ENCODE assay signal across 8 cellular contexts in genomic region chr3:35639251-35640185, GRCh38. TPM values are rescaled to one million over a fixed set of nuclear protein-coding genes. Genes with fewer than 3 reads are reported as not detected.
DNase-seq lines count a peak whose midpoint lies in the region; ATAC-seq and TF ChIP-seq lines count a peak whose summit lies in the region.

TSS of gene ARPP21 (plus strand) at chr3:35639525. CDS start at chr3:35681752, 42,227 bp downstream.

- intact Hi-C loops in right lobe of liver (cut with DNase I), result no loop called here
- intact Hi-C loops in testis (cut with DNase I; ENCODE audit: low total_unique reads), result no loop called here

- H3K27me3 ChIP-seq in right lobe of liver (peaks cover 0 to 5% of the 10 kb centered on the region in 2 donors), testis (no peaks in the 10 kb centered on the region)

- 0% methylated on average over 27 of the region's 83 CpGs for WGBS in right lobe of liver (ENCODE audit: insufficient coverage, low coverage, low lambda C conversion rate, missing lambda C conversion rate)
- WGBS in testis, 2 donors, result 0 to 1% methylated on average over 35 to 57 of the region's 83 CpGs

- H3K9me3 ChIP-seq in right lobe of liver (no peaks in the 10 kb centered on the region), testis (no peaks in the 10 kb centered on the region)

- ATAC-seq in right lobe of liver, result peak; percentile 87 to 90 (median 88)
- ATAC-seq in HG02588 (IDR thresholded peaks at IDR 0.05; ENCODE audit: unreplicated experiment), result no peak

- H3K36me3 ChIP-seq in right lobe of liver, result no peaks in the 10 kb centered on the region
- no peaks in the 10 kb centered on the region for H3K36me3 ChIP-seq in testis (ENCODE audit: low read depth, missing control alignments)

- H3K4me1 ChIP-seq in right lobe of liver, result peaks cover 0 to 6% (median 0%) of the 10 kb centered on the region in 4 donors
- no peaks in the 10 kb centered on the region for H3K4me1 ChIP-seq in testis

- TF ChIP-seq CTCF in coronary artery (IDR thresholded peaks at IDR 0.05) (no peak), right lobe of liver (IDR thresholded peaks at IDR 0.05) (peak in 1 of 4 donors; percentile 7), testis (IDR thresholded peaks at IDR 0.05) (no peak)

- TF ChIP-seq POLR2A in right lobe of liver (IDR thresholded peaks at IDR 0.05), result peak; percentile 59
- TF ChIP-seq POLR2A in testis (IDR thresholded peaks at IDR 0.05), result no peak

- no peak within 1 kb of the TSS for H3K27ac ChIP-seq in coronary artery
- peak within 1 kb of the TSS in 1 of 3 donors; percentile 1 for H3K27ac ChIP-seq in right lobe of liver
- H3K27ac ChIP-seq in testis, result no peak within 1 kb of the TSS

- peak; percentile 4 for DNase-seq in activated gamma-delta T cell treated with Interleukin-2 at 50 U/mL for 16 hours
- DNase-seq in activated gamma-delta T cell (lab: John Stamatoyannopoulos, UW), result no peak
- peak; percentile 51 for DNase-seq in NCI-H446 treated with DMSO at 0.1 percent for 48 hours (lab: John Stamatoyannopoulos, UW)
- DNase-seq in coronary artery (ENCODE audit: low spot score), result no peak
- peak; percentile 58 to 75 (median 68) for DNase-seq in right lobe of liver
- peak; percentile 18 for DNase-seq in testis
- no peak for DNase-seq in central memory CD4-positive, alpha-beta T cell

- peak within 1 kb of the TSS; percentile 68 for H3K4me3 ChIP-seq in coronary artery
- H3K4me3 ChIP-seq in right lobe of liver, result peak within 1 kb of the TSS; percentile 37 to 53 (median 46)
- H3K4me3 ChIP-seq in testis, result peak within 1 kb of the TSS; percentile 18 to 42

RNA-seq across cellular contexts. Expression of gene ARPP21, which starts in this region (rescaled TPM):
- 1 to 10 TPM in 2 of 6 experiments, under 1 TPM in 3, not detected in 1; 0.51 to 1.8 (median 0.92) TPM for total RNA-seq in right lobe of liver
- total RNA-seq in testis, result under 1 TPM; 0.47 to 0.87 TPM
- polyA plus RNA-seq in testis (ENCODE audit: insufficient read depth, low read depth, low replicate concordance), result 1.1 TPM

Comparison
In these comparisons a context has a peak if more than half of its experiments do, and no peak if none do; other contexts are left out.
1. DNase-seq: peak in activated gamma-delta T cell treated with Interleukin-2 at 50 U/mL for 16 hours (single experiment), NCI-H446 treated with DMSO at 0.1 percent for 48 hours (single experiment), right lobe of liver (3 of 3) and testis (single experiment); none in activated gamma-delta T cell (single experiment), coronary artery (single experiment) and central memory CD4-positive, alpha-beta T cell (single experiment).
2. Peak in every context shown above with its lines, with median percentiles within 50 percentile points of each other: H3K4me3 ChIP-seq.